8 cellular contexts compared by ENCODE assay signal in the genomic region with DNA sequence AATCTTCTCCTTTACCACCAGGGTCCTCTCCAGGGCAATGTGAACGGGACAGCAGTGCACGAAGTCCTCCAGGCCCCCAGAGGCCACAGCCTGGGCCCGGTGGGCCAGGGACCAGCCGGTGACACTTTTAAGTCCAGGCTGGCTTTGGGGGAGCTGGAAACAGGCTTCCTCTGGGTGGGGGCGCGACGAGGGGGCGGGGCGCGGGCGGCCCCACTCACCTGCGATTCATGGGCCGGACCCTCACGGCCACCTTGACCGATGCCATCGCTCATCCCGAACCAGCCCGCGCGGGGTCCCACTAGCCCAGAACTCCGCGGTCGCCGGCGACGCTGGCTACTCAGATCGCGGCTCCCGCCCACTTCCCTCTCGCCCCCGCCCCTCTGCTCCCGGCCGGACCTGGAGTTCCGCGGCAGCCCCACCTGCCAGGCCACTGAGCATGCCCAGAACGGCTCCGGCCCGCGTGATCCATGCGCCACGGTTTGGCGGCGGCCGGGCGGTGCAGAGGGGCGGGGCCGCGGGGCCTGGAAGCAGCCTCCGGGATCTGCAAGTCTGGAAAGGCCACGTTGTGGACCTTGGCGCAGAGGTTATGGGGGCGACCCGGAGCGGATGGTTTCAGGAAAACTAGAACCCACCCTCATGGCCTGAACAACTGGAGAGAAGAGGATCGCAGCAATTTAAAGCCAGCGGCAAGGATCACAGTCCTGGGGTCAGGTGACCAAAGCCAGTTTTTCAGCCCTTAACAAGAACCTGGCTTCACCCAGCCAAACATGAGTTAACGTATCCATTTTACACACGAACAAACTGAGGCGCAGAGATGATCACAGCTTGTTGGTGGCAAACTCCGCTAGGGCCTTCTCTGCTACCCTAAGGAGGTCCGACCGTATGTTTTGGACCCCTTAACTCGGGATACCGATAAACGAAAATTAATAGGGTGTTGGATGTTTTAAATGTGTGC. TPM values are rescaled to one million over a fixed set of nuclear protein-coding genes. Genes with fewer than 3 reads are reported as not detected.
DNase-seq lines count a peak whose midpoint lies in the region; ATAC-seq, FAIRE-seq and TF ChIP-seq lines count a peak whose summit lies in the region.

A gene with protein sequence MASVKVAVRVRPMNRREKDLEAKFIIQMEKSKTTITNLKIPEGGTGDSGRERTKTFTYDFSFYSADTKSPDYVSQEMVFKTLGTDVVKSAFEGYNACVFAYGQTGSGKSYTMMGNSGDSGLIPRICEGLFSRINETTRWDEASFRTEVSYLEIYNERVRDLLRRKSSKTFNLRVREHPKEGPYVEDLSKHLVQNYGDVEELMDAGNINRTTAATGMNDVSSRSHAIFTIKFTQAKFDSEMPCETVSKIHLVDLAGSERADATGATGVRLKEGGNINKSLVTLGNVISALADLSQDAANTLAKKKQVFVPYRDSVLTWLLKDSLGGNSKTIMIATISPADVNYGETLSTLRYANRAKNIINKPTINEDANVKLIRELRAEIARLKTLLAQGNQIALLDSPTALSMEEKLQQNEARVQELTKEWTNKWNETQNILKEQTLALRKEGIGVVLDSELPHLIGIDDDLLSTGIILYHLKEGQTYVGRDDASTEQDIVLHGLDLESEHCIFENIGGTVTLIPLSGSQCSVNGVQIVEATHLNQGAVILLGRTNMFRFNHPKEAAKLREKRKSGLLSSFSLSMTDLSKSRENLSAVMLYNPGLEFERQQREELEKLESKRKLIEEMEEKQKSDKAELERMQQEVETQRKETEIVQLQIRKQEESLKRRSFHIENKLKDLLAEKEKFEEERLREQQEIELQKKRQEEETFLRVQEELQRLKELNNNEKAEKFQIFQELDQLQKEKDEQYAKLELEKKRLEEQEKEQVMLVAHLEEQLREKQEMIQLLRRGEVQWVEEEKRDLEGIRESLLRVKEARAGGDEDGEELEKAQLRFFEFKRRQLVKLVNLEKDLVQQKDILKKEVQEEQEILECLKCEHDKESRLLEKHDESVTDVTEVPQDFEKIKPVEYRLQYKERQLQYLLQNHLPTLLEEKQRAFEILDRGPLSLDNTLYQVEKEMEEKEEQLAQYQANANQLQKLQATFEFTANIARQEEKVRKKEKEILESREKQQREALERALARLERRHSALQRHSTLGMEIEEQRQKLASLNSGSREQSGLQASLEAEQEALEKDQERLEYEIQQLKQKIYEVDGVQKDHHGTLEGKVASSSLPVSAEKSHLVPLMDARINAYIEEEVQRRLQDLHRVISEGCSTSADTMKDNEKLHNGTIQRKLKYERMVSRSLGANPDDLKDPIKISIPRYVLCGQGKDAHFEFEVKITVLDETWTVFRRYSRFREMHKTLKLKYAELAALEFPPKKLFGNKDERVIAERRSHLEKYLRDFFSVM (N-terminal part only) (minus strand): TSS at position 438 of the 955 bp plus-strand sequence. CDS start 173 bp downstream, at position 265.

- in situ Hi-C loops in HepG2 (cut with HindIII; ENCODE audit: extremely low pct_ligation_motif_present, low pct_unique_long_range_greater_than_20kb) = no loop called here

- peak within 1 kb of the TSS; percentile 94 for H2AFZ ChIP-seq in HepG2 (ENCODE audit: low read length)

- POLR2A ChIA-PET in activated CD4-positive, alpha-beta T cell treated with anti-CD3 and anti-CD28 coated beads, Interleukin-2, amount 10 ng/mL, durations not matched to agents 7 days and 5 days (lab: Charles Lee) = no interaction called here
- POLR2A ChIA-PET in HepG2 (lab: Yijun Ruan, JAX) = no interaction called here

- BruUV-seq in HepG2 (replicated peaks; lab: Mats Ljungman, UMichigan) = TSS peak; percentile 92

- intact Hi-C loops in HepG2 (cut with micrococcal nuclease; ENCODE audit: unreplicated experiment) = loop anchor here (2.0 kb wide), 2 partner anchors 44 to 96 kb away; no protein-coding TSS in a partner anchor

- TF ChIP-seq POLR2A in GM19193 (IDR thresholded peaks at IDR 0.05; ENCODE audit: extremely low read depth, insufficient read depth, insufficient read length) = peak; percentile 41
- TF ChIP-seq POLR2A in HepG2 (IDR thresholded peaks at IDR 0.05; ENCODE audit: insufficient read depth in 1 of 2, low read depth in 2 of 2, low read length in 2 of 2) = peak; percentile 84 to 91

- peak within 1 kb of the TSS; percentile 94 for H3K4me2 ChIP-seq in HepG2 (ENCODE audit: low read depth, low read length)

- peaks cover 44% of the 10 kb centered on the region for H3K4me1 Mint-ChIP-seq in activated CD4-positive, alpha-beta T cell treated with anti-CD3 and anti-CD28 coated beads, Interleukin-2, amount 10 ng/mL, durations not matched to agents 7 days and 5 days

- no peaks in the 10 kb centered on the region for H3K9me3 Mint-ChIP-seq in activated CD4-positive, alpha-beta T cell treated with anti-CD3 and anti-CD28 coated beads, Interleukin-2, amount 10 ng/mL, durations not matched to agents 7 days and 5 days

- H3K27me3 ChIP-seq in HepG2 (ENCODE audit: control insufficient read depth in 1 of 2, insufficient read depth in 2 of 2, low read length in 2 of 2) = no peaks in the 10 kb centered on the region; a peak in 1 of 5 replicates

- H3K9ac ChIP-seq in HepG2 (ENCODE audit: insufficient read depth, low read depth, low read length) = peak within 1 kb of the TSS; percentile 81

- H3K4me1 ChIP-seq in HepG2 (ENCODE audit: insufficient read depth, low read length) = peaks cover 62% of the 10 kb centered on the region

- DNase-seq in Ammon's horn (ENCODE audit: low spot score) (peak; percentile 89), NCI-H510A treated with DMSO at 0.1 percent for 48 hours (lab: John Stamatoyannopoulos, UW) (peak; percentile 91), cortex of kidney (lab: John Stamatoyannopoulos, UW) (peak; percentile 64), HepG2 (ENCODE audit: low spot score) (peak; percentile 94)
- DNase-seq in activated CD4-positive, alpha-beta T cell treated with anti-CD3 and anti-CD28 coated beads, Interleukin-2, amount 10 ng/mL, durations not matched to agents 7 days and 5 days = peak; percentile 81
- DNase-seq in stimulated activated CD4-positive, alpha-beta T cell treated with anti-CD3 and anti-CD28 coated beads, Interleukin-2, amount 100 ng/mL, for 4 hours (ENCODE audit: low read depth) = peak; percentile 77

- 4% methylated on average over 46 of the region's 65 CpGs for WGBS in HepG2 (ENCODE audit: low lambda C conversion rate)

- no peaks in the 10 kb centered on the region for H3K9me3 ChIP-seq in HepG2 (ENCODE audit: low read length)

- TF ChIP-seq EP300 in HepG2 (IDR thresholded peaks at IDR 0.05; ENCODE audit: low read depth in 2 of 2, low read length in 2 of 2) (peak; percentile 65 to 67; a peak in 2 of 4 replicates), HepG2 (CRISPR knock-in tag; IDR thresholded peaks at IDR 0.05; ENCODE audit: borderline replicate concordance) (peak; percentile 32; the same call in 1 of the 2 replicates)

- peak within 1 kb of the TSS; percentile 87 for H3K27ac Mint-ChIP-seq in activated CD4-positive, alpha-beta T cell treated with anti-CD3 and anti-CD28 coated beads, Interleukin-2, amount 10 ng/mL, durations not matched to agents 7 days and 5 days

- peak; percentile 81 for TF ChIP-seq RAD21 in HepG2 (CRISPR knock-in tag; IDR thresholded peaks at IDR 0.05)

- FAIRE-seq in HepG2 (lab: Jason Lieb, UNC) = no peak

- CTCF ChIA-PET in activated CD4-positive, alpha-beta T cell treated with anti-CD3 and anti-CD28 coated beads, Interleukin-2, amount 10 ng/mL, durations not matched to agents 7 days and 5 days (lab: Charles Lee) = no interaction called here
- CTCF ChIA-PET in HepG2 (lab: Yijun Ruan, JAX; ENCODE audit: low intra/inter-chr PET ratio, low total read pairs) = no interaction called here

- H3K27ac ChIP-seq in HepG2 (ENCODE audit: extremely low read length, insufficient read depth, low read length) = peak within 1 kb of the TSS; percentile 77

- peak within 1 kb of the TSS; percentile 70 to 92 (median 85) for H3K4me3 ChIP-seq in HepG2 (replicated peaks in 1 of 3; ENCODE audit: insufficient read depth in 1 of 3, low read depth in 2 of 3, low read length in 3 of 3)

- peak; percentile 61 for TF ChIP-seq CTCF in HepG2 (CRISPR knock-in tag; IDR thresholded peaks at IDR 0.05)

- H4K20me1 ChIP-seq in HepG2 (ENCODE audit: insufficient read depth, low read length) = no peaks in the 10 kb centered on the region

- H3K36me3 Mint-ChIP-seq in activated CD4-positive, alpha-beta T cell treated with anti-CD3 and anti-CD28 coated beads, Interleukin-2, amount 10 ng/mL, durations not matched to agents 7 days and 5 days (ENCODE audit: low read depth) = peaks cover 2% of the 10 kb centered on the region

- ATAC-seq in HG03378 (IDR thresholded peaks at IDR 0.05; ENCODE audit: unreplicated experiment) (peak; percentile 67), HepG2 (peak; percentile 87)

- H3K4me3 Mint-ChIP-seq in activated CD4-positive, alpha-beta T cell treated with anti-CD3 and anti-CD28 coated beads, Interleukin-2, amount 10 ng/mL, durations not matched to agents 7 days and 5 days = peak within 1 kb of the TSS; percentile 80

- H3K36me3 ChIP-seq in HepG2 (replicated peaks in 1 of 2; ENCODE audit: control insufficient read depth in 1 of 2, insufficient read depth in 2 of 2, low read length in 2 of 2) = no peaks in the 10 kb centered on the region

- peaks cover 20% of the 10 kb centered on the region for H3K79me2 ChIP-seq in HepG2 (ENCODE audit: insufficient read depth, low read length)

- H3K27me3 Mint-ChIP-seq in activated CD4-positive, alpha-beta T cell treated with anti-CD3 and anti-CD28 coated beads, Interleukin-2, amount 10 ng/mL, durations not matched to agents 7 days and 5 days = no peaks in the 10 kb centered on the region

RNA-seq across cellular contexts. Expression of the gene that starts here (rescaled TPM):
- 10 to 100 TPM in 1 of 2 experiments, 1 to 10 TPM in 1; 9.4 to 10.3 TPM for total RNA-seq in activated CD4-positive, alpha-beta T cell treated with anti-CD3 and anti-CD28 coated beads, Interleukin-2, amount 10 ng/mL, durations not matched to agents 7 days and 5 days
- 18.0 and 23.3 TPM in 2 replicates for total RNA-seq in HepG2 (2016; rRNA removed; fragmentation: Illumina TruSeq; extraction: Trizol)
- total RNA-seq in HepG2 (2016; cell fraction: cytosol; rRNA removed; fragmentation: Illumina TruSeq; extraction: Trizol; ENCODE audit: low read depth) = 9.2 and 11.4 TPM in 2 replicates
- total RNA-seq in HepG2 (2016; cell fraction: insoluble cytoplasmic fraction; rRNA removed; fragmentation: Illumina TruSeq; extraction: Trizol) = 17.5 and 21.2 TPM in 2 replicates
- 11.3 and 16.2 TPM in 2 replicates for total RNA-seq in HepG2 (2016; cell fraction: membrane; rRNA removed; fragmentation: Illumina TruSeq; extraction: Trizol)
- 24.2 TPM in 2 replicates for total RNA-seq in HepG2 (2016; cell fraction: nucleus; rRNA removed; fragmentation: Illumina TruSeq; extraction: Trizol)
- 6.2 and 6.9 TPM in 2 replicates for polyA plus RNA-seq in HepG2 (2011; rRNA removed)
- 5.1 and 7.1 TPM in 2 replicates for polyA plus RNA-seq in HepG2 (2011; cell fraction: cytosol; rRNA removed)
- 7.2 and 8.6 TPM in 2 replicates for polyA plus RNA-seq in HepG2 (2011; cell fraction: nucleus; rRNA removed)
- 6.4 and 7.5 TPM in 2 replicates for polyA plus RNA-seq in HepG2 (2012)
- polyA plus RNA-seq in HepG2 (2016; cell fraction: cytosol; fragmentation: Illumina TruSeq; extraction: Trizol; ENCODE audit: low read depth) = 0.37 and 0.47 TPM in 2 replicates
- polyA plus RNA-seq in HepG2 (2016; cell fraction: insoluble cytoplasmic fraction; fragmentation: Illumina TruSeq; extraction: Trizol; ENCODE audit: low read depth) = 19.2 and 19.4 TPM in 2 replicates
- 1.4 TPM in 2 replicates for polyA plus RNA-seq in HepG2 (2016; cell fraction: membrane; fragmentation: Illumina TruSeq; extraction: Trizol; ENCODE audit: low read depth)
- polyA plus RNA-seq in HepG2 (2016; cell fraction: nucleus; fragmentation: Illumina TruSeq; extraction: Trizol; ENCODE audit: insufficient read depth, low read depth) = 11.5 and 13.4 TPM in 2 replicates
- polyA minus RNA-seq in HepG2 (2011; rRNA and poly(A)+ RNA removed; ENCODE audit: low replicate concordance) = 2.9 and 11.2 TPM in 2 replicates
- polyA minus RNA-seq in HepG2 (2011; cell fraction: cytosol; rRNA and poly(A)+ RNA removed) = 8.8 and 11.3 TPM in 2 replicates
- 33.9 and 35.4 TPM in 2 replicates for polyA minus RNA-seq in HepG2 (2011; cell fraction: nucleus; rRNA and poly(A)+ RNA removed)

Comparison
In these comparisons a context has a peak if more than half of its experiments do, and no peak if none do; other contexts are left out.
1. Peak in every context shown above with its lines: DNase-seq, ATAC-seq, H3K4me3 ChIP-seq and H3K27ac ChIP-seq.